ENCODE assay signal across 8 cellular contexts in the genomic region with DNA sequence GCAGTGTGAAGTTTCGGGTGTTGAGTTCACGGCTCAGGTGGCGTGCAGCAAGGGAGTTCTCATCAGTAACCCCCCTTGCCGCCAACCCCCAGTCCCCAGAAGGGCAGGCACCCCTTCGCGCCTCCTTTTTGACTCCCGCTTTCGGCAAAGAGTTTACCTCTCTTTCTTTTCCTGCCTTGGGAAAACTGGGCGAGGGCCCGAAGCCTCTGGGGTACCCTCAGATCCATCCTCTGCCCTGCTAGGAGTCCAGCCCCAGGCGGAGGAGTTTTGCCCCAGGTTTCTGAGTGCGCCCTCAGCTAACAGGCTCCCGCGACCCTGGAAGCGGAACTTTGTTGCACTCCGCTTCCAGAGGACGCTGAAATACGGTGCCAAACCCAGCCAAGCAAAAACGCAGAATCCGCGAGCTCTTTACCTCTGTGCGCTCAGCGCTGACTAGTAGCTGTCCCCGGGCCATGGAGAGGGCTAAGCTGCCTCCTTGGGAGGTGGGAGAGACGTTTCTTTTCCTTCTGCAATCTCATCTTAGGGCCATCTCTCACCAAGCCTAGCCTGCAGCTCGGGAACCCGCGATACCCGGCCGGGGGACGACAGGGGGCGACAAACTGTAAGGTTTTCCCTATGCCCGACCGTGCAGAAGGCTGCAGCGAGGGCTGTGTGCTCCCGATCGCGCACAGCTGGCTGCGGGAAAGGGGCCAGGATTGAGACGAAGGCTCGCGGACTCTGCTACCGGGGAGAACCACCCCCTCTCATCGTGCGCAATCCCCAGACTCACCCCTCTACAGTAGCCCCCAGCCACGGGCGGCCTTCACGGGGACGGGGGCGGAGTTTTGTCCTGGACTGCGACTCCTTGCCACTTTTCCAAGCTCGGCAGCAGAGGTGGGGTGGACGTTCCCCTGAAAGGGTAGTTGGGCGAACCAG. TPM values are rescaled to one million over a fixed set of nuclear protein-coding genes. Genes with fewer than 3 reads are reported as not detected.
DNase-seq lines count a peak whose midpoint lies in the region; ATAC-seq lines count a peak whose summit lies in the region.

No MANE protein-coding gene starts in this region.

- H3K9me3 Mint-ChIP-seq in activated CD8-positive, alpha-beta T cell treated with anti-CD3 and anti-CD28 coated beads, Interleukin-2, amount 10 ng/mL, durations not matched to agents 7 days and 5 days (ENCODE audit: insufficient read depth), result no peaks in the 10 kb centered on the region

- peaks cover 5% of the 10 kb centered on the region for H3K36me3 Mint-ChIP-seq in activated CD8-positive, alpha-beta T cell treated with anti-CD3 and anti-CD28 coated beads, Interleukin-2, amount 10 ng/mL, durations not matched to agents 7 days and 5 days (ENCODE audit: low read depth)

- no peak overlapping the region for H3K4me3 Mint-ChIP-seq in activated CD8-positive, alpha-beta T cell treated with anti-CD3 and anti-CD28 coated beads, Interleukin-2, amount 10 ng/mL, durations not matched to agents 7 days and 5 days

- H3K9ac ChIP-seq in Karpas-422 (ENCODE audit: low read length), result no peak overlapping the region

- no peak for ATAC-seq in activated CD8-positive, alpha-beta T cell treated with anti-CD3 and anti-CD28 coated beads, Interleukin-2, amount 10 ng/mL, durations not matched to agents 7 days and 5 days
- no peak for ATAC-seq in GM19397 (IDR thresholded peaks at IDR 0.05; ENCODE audit: unreplicated experiment)

- no peaks in the 10 kb centered on the region for H3K36me3 ChIP-seq in Karpas-422 (ENCODE audit: insufficient read depth, low read length)

- no peaks in the 10 kb centered on the region for H4K20me1 ChIP-seq in Karpas-422 (ENCODE audit: insufficient read depth, low read depth, low read length)

- H3K4me2 ChIP-seq in Karpas-422 (ENCODE audit: low read depth, low read length, poor library complexity, severe bottlenecking), result no peak overlapping the region

- CTCF ChIA-PET in activated CD8-positive, alpha-beta T cell treated with anti-CD3 and anti-CD28 coated beads, Interleukin-2, amount 10 ng/mL, durations not matched to agents 7 days and 5 days (lab: Charles Lee), result interaction anchor here (1.0 to 2.7 kb wide), 3 partner anchors 9 to 17 kb away, joined by 3 to 11 read pairs (median 7); no protein-coding TSS in a partner anchor

- no peak overlapping the region for H3K27ac Mint-ChIP-seq in activated CD8-positive, alpha-beta T cell treated with anti-CD3 and anti-CD28 coated beads, Interleukin-2, amount 10 ng/mL, durations not matched to agents 7 days and 5 days

- no peaks in the 10 kb centered on the region for H3K4me1 Mint-ChIP-seq in activated CD8-positive, alpha-beta T cell treated with anti-CD3 and anti-CD28 coated beads, Interleukin-2, amount 10 ng/mL, durations not matched to agents 7 days and 5 days (ENCODE audit: low read depth)

- DNase-seq in Daoy (ENCODE audit: low read depth) (peak; percentile 83), Karpas-422 (peak; percentile 83), hypothalamus (lab: John Stamatoyannopoulos, UW) (peak in 31 of 51 donors; percentile 8 to 73 (median 42)), NCI-H2107 (lab: John Stamatoyannopoulos, UW) (no peak), NCI-H226 (no peak)
- DNase-seq in activated CD8-positive, alpha-beta T cell treated with anti-CD3 and anti-CD28 coated beads, Interleukin-2, amount 10 ng/mL, durations not matched to agents 7 days and 5 days, result peak; percentile 42
- peak; percentile 9 to 54 for DNase-seq in stimulated activated CD4-positive, alpha-beta T cell treated with anti-CD3 and anti-CD28 coated beads, Interleukin-12 subunit alpha, Interleukin-12 subunit beta, amount 100 ng/mL, for 24 hours (ENCODE audit: low read depth in 2 of 2)

- no peaks in the 10 kb centered on the region for H3K27me3 ChIP-seq in Karpas-422 (ENCODE audit: low read length)

- no peak overlapping the region for H3K27ac ChIP-seq in Karpas-422 (ENCODE audit: low read length)

- peaks cover 87% of the 10 kb centered on the region for H3K27me3 Mint-ChIP-seq in activated CD8-positive, alpha-beta T cell treated with anti-CD3 and anti-CD28 coated beads, Interleukin-2, amount 10 ng/mL, durations not matched to agents 7 days and 5 days (ENCODE audit: low read depth)

- H3K9me3 ChIP-seq in Karpas-422 (ENCODE audit: low read length), result no peaks in the 10 kb centered on the region

- no peak overlapping the region for H2AFZ ChIP-seq in Karpas-422 (ENCODE audit: low read length)

- no peak overlapping the region for H3K4me3 ChIP-seq in Karpas-422 (ENCODE audit: low read length)

- H3K4me1 ChIP-seq in Karpas-422 (ENCODE audit: low read length), result no peaks in the 10 kb centered on the region

- no peaks in the 10 kb centered on the region for H3K9me2 ChIP-seq in Karpas-422 (replicated peaks; ENCODE audit: insufficient read depth, low read length)

- POLR2A ChIA-PET in activated CD8-positive, alpha-beta T cell treated with anti-CD3 and anti-CD28 coated beads, Interleukin-2, amount 10 ng/mL, durations not matched to agents 7 days and 5 days (lab: Charles Lee), result no interaction called here

- H3K79me2 ChIP-seq in Karpas-422 (ENCODE audit: low read length), result no peaks in the 10 kb centered on the region

RNA-seq across cellular contexts. Expression of a gene that starts 2.7 kb away (rescaled TPM):
- under 0.01 and 0.12 TPM in 2 replicates for total RNA-seq in Daoy (2014; rRNA removed; shearing (Covaris generic))
- not detected in 2 replicates for total RNA-seq in Karpas-422 (2014; rRNA removed; shearing (Covaris generic); ENCODE audit: low replicate concordance)
- not detected for total RNA-seq in activated CD8-positive, alpha-beta T cell treated with anti-CD3 and anti-CD28 coated beads, Interleukin-2, amount 10 ng/mL, durations not matched to agents 7 days and 5 days

Comparison
In these comparisons a context has a peak if more than half of its experiments do, and no peak if none do; other contexts are left out.
1. DNase-seq: peak in Daoy (single experiment), Karpas-422 (single experiment), activated CD8-positive, alpha-beta T cell treated with anti-CD3 and anti-CD28 coated beads, Interleukin-2, amount 10 ng/mL, durations not matched to agents 7 days and 5 days (single experiment), hypothalamus (31 of 51) and stimulated activated CD4-positive, alpha-beta T cell treated with anti-CD3 and anti-CD28 coated beads, Interleukin-12 subunit alpha, Interleukin-12 subunit beta, amount 100 ng/mL, for 24 hours (2 of 2); none in NCI-H2107 (single experiment) and NCI-H226 (single experiment).